Comparison of ENCODE assay signal across 10 cellular contexts in the genomic region with DNA sequence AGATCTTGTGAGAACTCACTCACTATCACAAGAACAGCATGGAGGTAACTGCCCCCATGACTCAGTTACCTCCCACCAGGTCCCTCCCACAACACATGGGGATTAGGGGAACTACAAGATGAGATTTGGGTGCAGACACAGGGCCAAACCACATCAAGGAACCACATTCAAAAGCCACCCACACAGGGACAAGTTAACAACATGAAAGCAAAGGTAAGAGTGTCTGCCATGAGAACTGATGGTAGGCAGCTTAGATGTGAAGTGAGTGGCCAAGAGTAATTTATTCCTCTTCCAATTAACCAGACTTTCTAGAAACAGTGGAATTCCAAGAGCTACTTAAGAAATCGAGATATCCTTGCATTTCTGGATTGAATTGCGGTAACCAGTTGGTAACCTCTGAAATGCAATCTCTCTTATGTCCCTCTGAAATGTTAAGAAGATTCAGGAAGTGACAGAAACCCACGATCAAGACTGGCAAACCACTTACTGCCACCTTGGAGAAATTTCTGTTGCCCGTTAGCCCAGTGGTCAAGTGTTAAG.
DNase-seq lines count a peak whose midpoint lies in the region; ATAC-seq and TF ChIP-seq lines count a peak whose summit lies in the region.
"Had no signal": no experiment of that assay in that cellular context is flagged by ENCODE, and none has a peak within 500 bp of the region (broad histone marks: within the 10 kb centered on the region; RNA-seq: fewer than 3 reads in every experiment).

No MANE protein-coding gene starts in this region.

- H3F3A ChIP-seq in Loucy (ENCODE audit: low read depth) = no peaks in the 10 kb centered on the region

- peaks cover 75% of the 10 kb centered on the region for H3K4me1 Mint-ChIP-seq in CD8-positive, alpha-beta T cell (ENCODE audit: low read depth)

- no peak overlapping the region for H2AFZ ChIP-seq in Loucy (ENCODE audit: low read length)

- in situ Hi-C loops in brain microvascular endothelial cell (cut with HindIII; ENCODE audit: low pct_ligation_motif_present, low sequenced_read_pairs) = no loop called here

- no peaks in the 10 kb centered on the region for H3K79me2 ChIP-seq in Loucy (ENCODE audit: insufficient read depth, low read length)

- TF ChIP-seq CTCF in CD8-positive, alpha-beta T cell (IDR thresholded peaks at IDR 0.05) = no peak
- TF ChIP-seq CTCF in Loucy (conservative IDR thresholded peaks at IDR 0.05; ENCODE audit: low read length) (no peak), left ventricle myocardium inferior (IDR thresholded peaks at IDR 0.05; ENCODE audit: borderline replicate concordance) (no peak), brain microvascular endothelial cell (IDR thresholded peaks at IDR 0.05; ENCODE audit: low read depth, low read length, missing control alignments) (no peak)

- H3K4me2 ChIP-seq in Loucy (ENCODE audit: low read depth, low read length, poor library complexity, severe bottlenecking) = peak overlapping the region; percentile 10

- no peaks in the 10 kb centered on the region for H3K9me3 ChIP-seq in CD8-positive, alpha-beta T cell (ENCODE audit: low read length)
- H3K9me3 ChIP-seq in Loucy (ENCODE audit: insufficient read depth, low read depth, low read length) (no peaks in the 10 kb centered on the region), left ventricle myocardium inferior (replicated peaks) (peaks cover 15% of the 10 kb centered on the region)

- CTCF ChIA-PET in CD8-positive, alpha-beta T cell (lab: Charles Lee) = no interaction called here

- H3K27me3 Mint-ChIP-seq in CD8-positive, alpha-beta T cell (ENCODE audit: low read depth) = no peaks in the 10 kb centered on the region

- no peak overlapping the region for H3K9ac ChIP-seq in Loucy (ENCODE audit: low read depth, low read length, poor library complexity, severe bottlenecking)

- H3K27ac ChIP-seq in CD8-positive, alpha-beta T cell (ENCODE audit: low read depth, low read length) = no peak overlapping the region
- H3K27ac ChIP-seq in left ventricle myocardium inferior (replicated peaks) (no peak overlapping the region), brain microvascular endothelial cell (no peak overlapping the region)

- peak overlapping the region; percentile 42 for H3K4me3 Mint-ChIP-seq in CD8-positive, alpha-beta T cell

- no peaks in the 10 kb centered on the region for H3K27me3 ChIP-seq in CD8-positive, alpha-beta T cell (ENCODE audit: insufficient read depth, low read length)
- H3K27me3 ChIP-seq in Loucy (ENCODE audit: insufficient read depth, low read length, poor library complexity, severe bottlenecking) = no peaks in the 10 kb centered on the region
- H3K27me3 ChIP-seq in left ventricle myocardium inferior (ENCODE audit: low read depth) = no peaks in the 10 kb centered on the region
- H3K27me3 ChIP-seq in brain microvascular endothelial cell (replicated peaks) = no peaks in the 10 kb centered on the region

- POLR2A ChIA-PET in CD8-positive, alpha-beta T cell (lab: Charles Lee) = no interaction called here

- H3K36me3 ChIP-seq in CD8-positive, alpha-beta T cell (ENCODE audit: insufficient read depth, low read length) = no peaks in the 10 kb centered on the region
- H3K36me3 ChIP-seq in Loucy (ENCODE audit: insufficient read depth, low read length) = no peaks in the 10 kb centered on the region
- no peaks in the 10 kb centered on the region for H3K36me3 ChIP-seq in left ventricle myocardium inferior
- no peaks in the 10 kb centered on the region for H3K36me3 ChIP-seq in brain microvascular endothelial cell (replicated peaks)

- DNase-seq in CD8-positive, alpha-beta T cell = peak; percentile 2 to 82 (median 54)
- DNase-seq in activated T-cell treated with anti-CD3 and anti-CD28 coated beads for 24 hours (ENCODE audit: low read depth) (peak; percentile 68), left ventricle myocardium inferior (no peak), NCI-H510A (lab: John Stamatoyannopoulos, UW) (no peak), brain microvascular endothelial cell (no peak), cardiac septum (ENCODE audit: low spot score) (no peak)
- peak; percentile 29 to 65 (median 55) for DNase-seq in stimulated activated CD4-positive, alpha-beta T cell treated with anti-CD3 and anti-CD28 coated beads, Interleukin-12 subunit alpha, Interleukin-12 subunit beta, amount 100 ng/mL, for 48 hours (ENCODE audit: low read depth in 2 of 3, low spot score in 1 of 3)
- DNase-seq: ACHN had no signal

- H3K9me2 ChIP-seq in Loucy (replicated peaks; ENCODE audit: low read depth, low read length) = no peaks in the 10 kb centered on the region

- ATAC-seq in CD8-positive, alpha-beta T cell = peak; percentile 92

- H4K20me1 ChIP-seq in Loucy (ENCODE audit: insufficient read depth, low read length, poor library complexity, severe bottlenecking) = no peaks in the 10 kb centered on the region

- H3K36me3 Mint-ChIP-seq in CD8-positive, alpha-beta T cell = peaks cover 4% of the 10 kb centered on the region

- peak overlapping the region; percentile 79 for H3K27ac Mint-ChIP-seq in CD8-positive, alpha-beta T cell

- H3K4me1 ChIP-seq in CD8-positive, alpha-beta T cell (ENCODE audit: insufficient read depth, low read length) = peaks cover 28% of the 10 kb centered on the region
- peaks cover 9% of the 10 kb centered on the region for H3K4me1 ChIP-seq in Loucy (ENCODE audit: insufficient read depth, low read length, poor library complexity, severe bottlenecking)
- H3K4me1 ChIP-seq in left ventricle myocardium inferior = peaks cover 10% of the 10 kb centered on the region

- H3K4me3 ChIP-seq in CD8-positive, alpha-beta T cell (ENCODE audit: low read depth, low read length) = no peak overlapping the region
- H3K4me3 ChIP-seq in Loucy (ENCODE audit: low read length, poor library complexity, severe bottlenecking) (no peak overlapping the region), left ventricle myocardium inferior (no peak overlapping the region), brain microvascular endothelial cell (ENCODE audit: low read depth, low read length) (no peak overlapping the region)
- H3K4me3 ChIP-seq: lung had no signal

- no peaks in the 10 kb centered on the region for H3K9me3 Mint-ChIP-seq in CD8-positive, alpha-beta T cell

- intact Hi-C loops in CD8-positive, alpha-beta T cell (cut with DNase I, micrococcal nuclease) = no loop called here
- intact Hi-C loops in left ventricle myocardium inferior (cut with micrococcal nuclease) (no loop called here), cardiac septum (cut with DNase I) (no loop called here)

Comparison
In these comparisons a context has a peak if more than half of its experiments do, and no peak if none do; other contexts are left out.
1. DNase-seq: peak in CD8-positive, alpha-beta T cell (7 of 7), activated T-cell treated with anti-CD3 and anti-CD28 coated beads for 24 hours (single experiment) and stimulated activated CD4-positive, alpha-beta T cell treated with anti-CD3 and anti-CD28 coated beads, Interleukin-12 subunit alpha, Interleukin-12 subunit beta, amount 100 ng/mL, for 48 hours (3 of 3); none in left ventricle myocardium inferior (single experiment), NCI-H510A (single experiment), brain microvascular endothelial cell (single experiment) and cardiac septum (single experiment).